Comparison of ENCODE assay signal across 15 cellular contexts in the genomic region with DNA sequence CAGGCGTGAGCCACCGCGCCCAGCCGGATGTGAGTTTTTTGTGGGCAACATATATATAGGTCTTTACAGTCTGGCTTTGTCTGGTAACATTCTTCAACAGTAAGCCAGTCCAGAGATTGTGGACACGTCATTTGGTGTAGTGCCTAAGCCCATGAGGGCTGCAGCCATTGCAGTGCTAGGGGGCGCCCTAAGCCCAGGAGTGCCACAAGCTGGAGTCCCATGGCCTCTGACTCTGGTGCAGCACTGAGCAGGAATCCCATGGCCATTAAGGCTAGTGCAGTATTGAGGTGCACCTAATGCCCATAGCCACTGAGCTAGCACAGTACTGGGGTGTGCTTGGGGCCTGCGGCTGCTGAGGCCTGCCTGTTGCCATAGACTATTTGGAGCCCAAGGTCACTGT.
DNase-seq lines count a peak whose midpoint lies in the region; TF ChIP-seq lines count a peak whose summit lies in the region.
"Had no signal": no experiment of that assay in that cellular context is flagged by ENCODE, and none has a peak within 500 bp of the region (broad histone marks: within the 10 kb centered on the region; RNA-seq: fewer than 3 reads in every experiment).

No MANE protein-coding gene starts in this region.

- H3K27ac ChIP-seq in C4-2B, result no peak overlapping the region
- H3K27ac ChIP-seq: breast epithelium had no signal

- DNase-seq in OCI-M1 (lab: John Stamatoyannopoulos, UW) (peak; percentile 17), iPS DF 19.7 (ENCODE audit: low read depth, low spot score) (peak; percentile 23), NCI-H1105 (lab: John Stamatoyannopoulos, UW) (no peak), retina (no peak)
- no peak for DNase-seq in activated effector memory CD4-positive, alpha-beta T cell treated with anti-CD3 and anti-CD28 coated beads, Interleukin-2, amount 50 U/mL, for 16 hours
- DNase-seq: activated CD4-positive, alpha-beta T cell treated with anti-CD3 and anti-CD28 coated beads, Interleukin-2, amount 10 ng/mL, durations not matched to agents 24 days and 14 days; effector CD8-positive, alpha-beta T cell; left ventricle myocardium superior; naive thymus-derived CD8-positive, alpha-beta T cell; NCI-H1694 treated with DMSO at 0.1 percent for 48 hours; right cardiac atrium; T-helper 1 cell had no signal

- TF ChIP-seq CTCF in C4-2B (conservative IDR thresholded peaks at IDR 0.05), result peak; percentile 36
- peak; percentile 7 for TF ChIP-seq CTCF in GM12873 (IDR thresholded peaks at IDR 0.05; ENCODE audit: insufficient read depth, low read depth, low read length, missing control alignments)

Comparison
In these comparisons a context has a peak if more than half of its experiments do, and no peak if none do; other contexts are left out.
1. DNase-seq: peak in OCI-M1 (single experiment) and iPS DF 19.7 (single experiment); none in NCI-H1105 (single experiment), retina (single experiment) and activated effector memory CD4-positive, alpha-beta T cell treated with anti-CD3 and anti-CD28 coated beads, Interleukin-2, amount 50 U/mL, for 16 hours (single experiment).